In the genomic region with DNA sequence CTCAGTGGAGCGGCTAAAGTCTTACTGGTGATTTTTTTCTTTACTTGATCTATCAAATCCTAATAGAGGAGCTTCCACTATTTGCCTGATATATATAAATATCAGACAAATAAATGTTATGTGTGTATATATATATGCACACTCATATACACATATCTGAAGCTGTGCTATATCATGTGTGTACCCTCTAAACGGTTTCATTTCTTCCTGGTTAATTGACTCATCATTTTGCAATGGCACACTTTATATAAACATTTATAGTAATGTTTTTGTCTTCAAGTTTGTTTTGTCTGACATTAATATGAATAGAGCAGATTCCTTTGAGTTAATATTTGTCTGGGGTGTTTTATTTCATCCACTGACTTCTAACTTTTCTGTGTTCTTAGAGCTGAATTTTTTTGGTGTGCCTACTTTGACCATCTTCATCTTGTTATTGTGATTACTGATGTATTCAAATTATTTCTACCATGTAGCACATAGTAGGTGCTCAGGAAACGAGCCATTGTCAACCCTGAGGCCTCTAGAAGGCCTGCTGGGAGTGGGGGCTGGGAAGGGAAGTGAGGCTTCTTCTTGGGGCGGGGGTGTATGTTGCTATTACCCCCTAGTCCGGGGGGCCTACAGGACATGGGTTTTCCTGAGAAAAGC, we compare ENCODE assay signal across 11 cellular contexts.
A peak's percentile ranks its signal among the peaks of the same experiment; 100 is the strongest.
DNase-seq lines count a peak whose midpoint lies in the region; ATAC-seq, FAIRE-seq and TF ChIP-seq lines count a peak whose summit lies in the region.
"Had no signal": no experiment of that assay in that cellular context is flagged by ENCODE, and none has a peak within 500 bp of the region (broad histone marks: within the 10 kb centered on the region; RNA-seq: fewer than 3 reads in every experiment).

No MANE protein-coding gene starts in this region.

- no peak for TF ChIP-seq RAD21 in A549 (conservative IDR thresholded peaks at IDR 0.05 in 1 of 2, IDR thresholded peaks at IDR 0.05 in 1 of 2)

- in situ Hi-C loops in brain microvascular endothelial cell (cut with HindIII; ENCODE audit: low pct_ligation_motif_present, low sequenced_read_pairs): no loop called here

- H3K4me3 ChIP-seq in A549 (no peak overlapping the region), H7 (ENCODE audit: insufficient read depth, low read depth, low read length) (no peak overlapping the region), brain microvascular endothelial cell (ENCODE audit: low read depth, low read length) (no peak overlapping the region), ovary (no peak overlapping the region)

- TF ChIP-seq EP300 in A549 (IDR thresholded peaks at IDR 0.05) (no peak), ovary (IDR thresholded peaks at IDR 0.05) (no peak)

- no peaks in the 10 kb centered on the region for H3K27me3 Mint-ChIP-seq in mesothelial cell of epicardium (ENCODE audit: low read depth)

- peak overlapping the region; percentile 72 for H3K27ac Mint-ChIP-seq in mesothelial cell of epicardium

- POLR2A ChIA-PET in A549 (lab: Yijun Ruan, JAX): no interaction called here

- 40% methylated on average over 5 of the region's 5 CpGs for WGBS in A549 (ENCODE audit: missing lambda C conversion rate)
- 62 to 70% (median 66%) methylated on average over 5 of the region's 5 CpGs for WGBS in ovary, 3 donors

- ATAC-seq in A549 (no peak), GM18868 (IDR thresholded peaks at IDR 0.05; ENCODE audit: unreplicated experiment) (no peak), sciatic nerve (no peak)

- TF ChIP-seq CTCF in A549 (IDR thresholded peaks at IDR 0.05) (no peak), brain microvascular endothelial cell (IDR thresholded peaks at IDR 0.05; ENCODE audit: low read depth, low read length, missing control alignments) (no peak), mesothelial cell of epicardium (IDR thresholded peaks at IDR 0.05; ENCODE audit: unreplicated experiment) (no peak), ovary (IDR thresholded peaks at IDR 0.05) (no peak)

- no peak for FAIRE-seq in A549 (lab: Jason Lieb, UNC)

- TF ChIP-seq POLR2A in A549 (IDR thresholded peaks at IDR 0.05; ENCODE audit: low read length) (no peak), ovary (IDR thresholded peaks at IDR 0.05) (no peak)

- no peak for DNase-seq in A549 (ENCODE audit: low read depth in 1 of 2, low spot score in 1 of 2)
- DNase-seq in H7: peak; percentile 33
- DNase-seq in brain microvascular endothelial cell: no peak
- no peak for DNase-seq in mesothelial cell of epicardium (ENCODE audit: low spot score in 2 of 2, unreplicated experiment in 2 of 2)
- DNase-seq in iPS-NIHi7 (ENCODE audit: extremely low spot score): no peak
- DNase-seq in ovary: no peak
- DNase-seq in sciatic nerve (ENCODE audit: low spot score): no peak
- DNase-seq: Caco-2, NCI-H2107 had no signal

- no peak overlapping the region for H3K4me3 Mint-ChIP-seq in mesothelial cell of epicardium

- CTCF ChIA-PET in A549 (lab: Yijun Ruan, JAX): interaction anchor here (1.3 to 4.3 kb wide), 2 partner anchors 9 to 10 kb away, joined by 3 to 20 read pairs; no protein-coding TSS in a partner anchor

- H3K4me2 ChIP-seq in A549: peak overlapping the region; percentile 14; the same call in 1 of the 3 replicates

- H3K4me1 Mint-ChIP-seq in mesothelial cell of epicardium: no peaks in the 10 kb centered on the region

- H3K9me3 Mint-ChIP-seq in mesothelial cell of epicardium: no peaks in the 10 kb centered on the region

- no peaks in the 10 kb centered on the region for H3K36me3 Mint-ChIP-seq in mesothelial cell of epicardium

- intact Hi-C loops in ovary (cut with DNase I): no loop called here
- intact Hi-C loops in sciatic nerve (cut with DNase I): no loop called here

- H3K36me3 ChIP-seq in H7 (replicated peaks; ENCODE audit: control insufficient read depth, insufficient read depth, low read length) (no peaks in the 10 kb centered on the region), brain microvascular endothelial cell (replicated peaks) (no peaks in the 10 kb centered on the region), ovary (no peaks in the 10 kb centered on the region)

- H3K27me3 ChIP-seq in H7 (ENCODE audit: control insufficient read depth, insufficient read depth, low read length) (no peaks in the 10 kb centered on the region), brain microvascular endothelial cell (replicated peaks) (no peaks in the 10 kb centered on the region), ovary (no peaks in the 10 kb centered on the region)

- H3K9me3 ChIP-seq in A549 (peaks cover 5% of the 10 kb centered on the region; the same call in 1 of the 3 replicates), ovary (no peaks in the 10 kb centered on the region)

- 0 out of 3 replicates have a peak, but pooled peaks cover 3% of the 10 kb centered on the region for H3K4me1 ChIP-seq in A549
- H3K4me1 ChIP-seq in ovary (ENCODE audit: insufficient read depth): no peaks in the 10 kb centered on the region
- H3K4me1 ChIP-seq: Caco-2 had no signal

- H3K27ac ChIP-seq in A549: no peak overlapping the region
- H3K27ac ChIP-seq in brain microvascular endothelial cell: peak overlapping the region; percentile 45
- H3K27ac ChIP-seq in ovary: no peak overlapping the region
- H3K27ac ChIP-seq: RWPE1 had no signal

TF ChIP-seq in A549, 52 proteins besides CTCF, POLR2A, EP300 and RAD21:
- TF ChIP-seq ELK1 (IDR thresholded peaks at IDR 0.05; ENCODE audit: low read depth, low read length) (no peak), CBX8 (IDR thresholded peaks at IDR 0.05) (no peak), RNF2 (IDR thresholded peaks at IDR 0.05; ENCODE audit: borderline replicate concordance, low read depth) (no peak), MYC (IDR thresholded peaks at IDR 0.05; ENCODE audit: borderline replicate concordance, low read length) (no peak), NPAS2 (CRISPR knock-in tag; IDR thresholded peaks at IDR 0.05; ENCODE audit: borderline replicate concordance) (no peak), CHD2 (IDR thresholded peaks at IDR 0.05; ENCODE audit: low read length, partially characterized antibody) (no peak), USF2 (IDR thresholded peaks at IDR 0.05) (no peak), HOXB13 (CRISPR knock-in tag; IDR thresholded peaks at IDR 0.05; ENCODE audit: low read depth) (no peak), CEBPB (IDR thresholded peaks at IDR 0.05) (no peak), HDAC2 (IDR thresholded peaks at IDR 0.05) (no peak), FOSB (CRISPR knock-in tag; IDR thresholded peaks at IDR 0.05) (no peak), HEYL (CRISPR knock-in tag; IDR thresholded peaks at IDR 0.05) (no peak), HOXA7 (CRISPR knock-in tag; IDR thresholded peaks at IDR 0.05) (no peak), HMGXB4 (CRISPR knock-in tag; IDR thresholded peaks at IDR 0.05; ENCODE audit: borderline replicate concordance) (no peak), ESRRA (IDR thresholded peaks at IDR 0.05; ENCODE audit: borderline replicate concordance, low read length) (no peak), MAZ (IDR thresholded peaks at IDR 0.05; ENCODE audit: borderline replicate concordance, low read depth, low read length) (no peak)
- TF ChIP-seq, protein P1, sequence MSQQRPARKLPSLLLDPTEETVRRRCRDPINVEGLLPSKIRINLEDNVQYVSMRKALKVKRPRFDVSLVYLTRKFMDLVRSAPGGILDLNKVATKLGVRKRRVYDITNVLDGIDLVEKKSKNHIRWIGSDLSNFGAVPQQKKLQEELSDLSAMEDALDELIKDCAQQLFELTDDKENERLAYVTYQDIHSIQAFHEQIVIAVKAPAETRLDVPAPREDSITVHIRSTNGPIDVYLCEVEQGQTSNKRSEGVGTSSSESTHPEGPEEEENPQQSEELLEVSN (IDR thresholded peaks at IDR 0.05; ENCODE audit: borderline replicate concordance, low read depth): no peak
- TF ChIP-seq, protein P2, sequence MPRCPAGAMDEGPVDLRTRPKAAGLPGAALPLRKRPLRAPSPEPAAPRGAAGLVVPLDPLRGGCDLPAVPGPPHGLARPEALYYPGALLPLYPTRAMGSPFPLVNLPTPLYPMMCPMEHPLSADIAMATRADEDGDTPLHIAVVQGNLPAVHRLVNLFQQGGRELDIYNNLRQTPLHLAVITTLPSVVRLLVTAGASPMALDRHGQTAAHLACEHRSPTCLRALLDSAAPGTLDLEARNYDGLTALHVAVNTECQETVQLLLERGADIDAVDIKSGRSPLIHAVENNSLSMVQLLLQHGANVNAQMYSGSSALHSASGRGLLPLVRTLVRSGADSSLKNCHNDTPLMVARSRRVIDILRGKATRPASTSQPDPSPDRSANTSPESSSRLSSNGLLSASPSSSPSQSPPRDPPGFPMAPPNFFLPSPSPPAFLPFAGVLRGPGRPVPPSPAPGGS (IDR thresholded peaks at IDR 0.05): no peak
TF ChIP-seq in A549: peak in this region for 0.
